Comparison of ENCODE assay signal across 21 cellular contexts in genomic region chr3:58071480-58071971, GRCh38.
A peak's percentile ranks its signal among the peaks of the same experiment; 100 is the strongest.
DNase-seq lines count a peak whose midpoint lies in the region; ATAC-seq, FAIRE-seq and TF ChIP-seq lines count a peak whose summit lies in the region.
"Had no signal": no experiment of that assay in that cellular context is flagged by ENCODE, and none has a peak within 500 bp of the region (broad histone marks: within the 10 kb centered on the region; RNA-seq: fewer than 3 reads in every experiment).

No MANE protein-coding gene starts in this region.

- POLR2A ChIA-PET in T-cell (lab: Charles Lee), result no interaction called here

- H3K27me3 ChIP-seq in SJCRH30, result no peaks in the 10 kb centered on the region
- no peaks in the 10 kb centered on the region for H3K27me3 ChIP-seq in brain microvascular endothelial cell (replicated peaks)
- H3K27me3 ChIP-seq: suprapubic skin had no signal

- DNase-seq in Caki2 (ENCODE audit: low read depth), result peak; percentile 97
- DNase-seq in SJCRH30, result no peak
- no peak for DNase-seq in kidney
- DNase-seq in renal cortical epithelial cell (ENCODE audit: low read depth), result peak; percentile 97
- DNase-seq in brain microvascular endothelial cell, result no peak
- DNase-seq in T-cell, result no peak
- no peak for DNase-seq in mesothelial cell of epicardium (ENCODE audit: low spot score in 2 of 2, unreplicated experiment in 2 of 2)
- DNase-seq: activated CD4-positive, alpha-beta T cell treated with anti-CD3 and anti-CD28 coated beads, Interleukin-2, amount 50 U/mL, for 4 hours; activated naive CD8-positive, alpha-beta T cell treated with anti-CD3 and anti-CD28 coated beads for 36 hours; activated T-cell treated with anti-CD3 and anti-CD28 coated beads, Interleukin-2, amount 50 U/mL, for 4 hours; caudate nucleus; MV-4-11; NCI-H2107; psoas muscle; SIG-M5 had no signal

- in situ Hi-C loops in Caki2 (cut with HindIII; ENCODE audit: low pct_unique_long_range_greater_than_20kb, low sequenced_read_pairs), result no loop called here
- in situ Hi-C loops in brain microvascular endothelial cell (cut with HindIII; ENCODE audit: low pct_ligation_motif_present, low sequenced_read_pairs), result no loop called here

- H3K27ac Mint-ChIP-seq in T-cell, result no peak overlapping the region
- no peak overlapping the region for H3K27ac Mint-ChIP-seq in mesothelial cell of epicardium
- H3K27ac Mint-ChIP-seq: activated naive CD8-positive, alpha-beta T cell treated with anti-CD3 and anti-CD28 coated beads for 36 hours had no signal

- no peak overlapping the region for H3K9ac ChIP-seq in kidney (ENCODE audit: low read length in 2 of 2)

- no peak for FAIRE-seq in kidney (lab: Jason Lieb, UNC)
- FAIRE-seq: D721Med, GM19239, keratinocyte, TTC549 had no signal

- H3K9me3 Mint-ChIP-seq in T-cell, result no peaks in the 10 kb centered on the region
- no peaks in the 10 kb centered on the region for H3K9me3 Mint-ChIP-seq in mesothelial cell of epicardium
- H3K9me3 Mint-ChIP-seq: activated T-cell treated with anti-CD3 and anti-CD28 coated beads, Interleukin-2, amount 50 U/mL, for 4 hours had no signal

- ATAC-seq in T-cell (replicated peaks in 1 of 4), result no peak
- ATAC-seq in HG03565 (IDR thresholded peaks at IDR 0.05; ENCODE audit: unreplicated experiment), result no peak
- ATAC-seq: activated T-cell treated with anti-CD3 and anti-CD28 coated beads, Interleukin-2, amount 50 U/mL, for 4 hours; psoas muscle had no signal

- intact Hi-C loops in kidney (cut with DNase I), result no loop called here

- TF ChIP-seq CTCF in kidney (IDR thresholded peaks at IDR 0.05; ENCODE audit: borderline replicate concordance, extremely low read depth, insufficient read depth), result no peak
- no peak for TF ChIP-seq CTCF in brain microvascular endothelial cell (IDR thresholded peaks at IDR 0.05; ENCODE audit: low read depth, low read length, missing control alignments)
- no peak for TF ChIP-seq CTCF in mesothelial cell of epicardium (IDR thresholded peaks at IDR 0.05; ENCODE audit: unreplicated experiment)

- H3K9me3 ChIP-seq in SJCRH30 (replicated peaks) (no peaks in the 10 kb centered on the region), kidney (ENCODE audit: control insufficient read depth in 1 of 2, low read length in 2 of 2) (no peaks in the 10 kb centered on the region)
- H3K9me3 ChIP-seq: psoas muscle, suprapubic skin had no signal

- H3K4me1 Mint-ChIP-seq in T-cell, result peaks cover 38 to 39% (median 39%) of the 10 kb centered on the region in 3 donors
- H3K4me1 Mint-ChIP-seq in mesothelial cell of epicardium, result peaks cover 47% of the 10 kb centered on the region

- H3K4me3 ChIP-seq in SJCRH30 (no peak overlapping the region), kidney (ENCODE audit: low read length in 2 of 2) (no peak overlapping the region), brain microvascular endothelial cell (ENCODE audit: low read depth, low read length) (no peak overlapping the region)
- H3K4me3 ChIP-seq: psoas muscle, suprapubic skin had no signal

- H3K4me1 ChIP-seq in SJCRH30, result peaks cover 36% of the 10 kb centered on the region
- peaks cover 38 to 42% of the 10 kb centered on the region in 2 donors for H3K4me1 ChIP-seq in kidney (ENCODE audit: control insufficient read depth in 1 of 2, insufficient read depth in 1 of 2, low read depth in 1 of 2, low read length in 2 of 2)
- H3K4me1 ChIP-seq: psoas muscle had no signal

- no peaks in the 10 kb centered on the region for H3K27me3 Mint-ChIP-seq in T-cell
- no peaks in the 10 kb centered on the region for H3K27me3 Mint-ChIP-seq in mesothelial cell of epicardium (ENCODE audit: low read depth)
- H3K27me3 Mint-ChIP-seq: activated naive CD8-positive, alpha-beta T cell treated with anti-CD3 and anti-CD28 coated beads for 36 hours had no signal

- CTCF ChIA-PET in T-cell (lab: Charles Lee), result no interaction called here

- peaks cover 10% of the 10 kb centered on the region for H3K36me3 Mint-ChIP-seq in T-cell
- H3K36me3 Mint-ChIP-seq in mesothelial cell of epicardium, result no peaks in the 10 kb centered on the region

- H3K36me3 ChIP-seq in SJCRH30 (no peaks in the 10 kb centered on the region), kidney (ENCODE audit: control insufficient read depth in 1 of 2, insufficient read depth in 2 of 2, low read length in 2 of 2) (no peaks in the 10 kb centered on the region), brain microvascular endothelial cell (replicated peaks) (peaks cover 6% of the 10 kb centered on the region)
- H3K36me3 ChIP-seq: suprapubic skin had no signal

- H3K4me3 Mint-ChIP-seq in T-cell (no peak overlapping the region), mesothelial cell of epicardium (no peak overlapping the region)
- H3K4me3 Mint-ChIP-seq: activated naive CD8-positive, alpha-beta T cell treated with anti-CD3 and anti-CD28 coated beads for 36 hours; activated T-cell treated with anti-CD3 and anti-CD28 coated beads, Interleukin-2, amount 50 U/mL, for 4 hours had no signal

- H3K27ac ChIP-seq in SJCRH30 (peak overlapping the region; percentile 61; the same call in 1 of the 2 replicates), kidney (ENCODE audit: low read depth in 2 of 2, low read length in 2 of 2) (peak overlapping the region; percentile 80 to 84), brain microvascular endothelial cell (no peak overlapping the region)
- H3K27ac ChIP-seq: psoas muscle had no signal

Comparison
In these comparisons a context has a peak if more than half of its experiments do, and no peak if none do; other contexts are left out.
1. DNase-seq: peak in Caki2 (single experiment) and renal cortical epithelial cell (single experiment); none in SJCRH30 (0 of 2), kidney (single experiment), brain microvascular endothelial cell (single experiment), T-cell (0 of 34) and mesothelial cell of epicardium (0 of 2).